ENCODE assay signal across 9 cellular contexts in the genomic region with DNA sequence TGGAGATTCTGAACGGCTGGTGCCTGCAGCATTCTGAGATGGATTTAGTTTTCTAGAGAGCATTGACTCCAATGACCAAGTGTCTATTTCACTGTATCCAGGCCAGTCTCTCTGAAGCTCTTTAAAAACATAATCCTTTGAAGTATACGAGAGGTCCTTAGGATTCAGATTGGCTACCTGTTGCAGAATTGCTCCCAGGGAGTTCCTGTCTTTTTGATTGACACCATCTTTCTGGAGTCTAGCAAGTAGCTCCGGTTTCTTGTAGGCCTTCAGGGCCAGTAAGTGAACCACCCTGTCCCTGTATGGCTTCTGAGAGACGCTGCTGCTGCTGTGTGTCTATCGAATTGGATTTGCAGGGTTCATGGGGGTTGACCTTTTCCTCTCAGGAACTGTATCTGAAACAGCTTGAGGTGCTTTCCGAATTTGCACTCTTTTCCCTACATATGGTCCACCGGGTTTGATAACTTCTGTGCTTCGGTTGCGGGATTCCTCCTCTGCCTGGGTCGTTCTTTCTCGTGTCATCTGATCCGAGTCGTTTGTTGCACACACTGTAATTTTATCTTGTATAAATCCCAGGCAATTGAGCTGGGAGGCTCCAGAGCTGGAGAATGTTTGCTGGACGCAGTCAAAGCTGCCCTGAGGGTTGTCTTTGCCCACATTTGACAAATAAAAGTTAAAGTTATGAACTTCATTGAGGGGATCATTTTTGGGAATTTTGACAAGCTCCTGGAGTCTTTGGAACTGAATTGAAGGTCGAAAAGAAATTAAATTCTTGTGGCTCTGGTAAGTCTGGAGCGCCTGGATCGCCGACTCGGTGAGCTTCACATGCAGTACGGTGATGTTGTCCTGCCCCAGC. TPM values are rescaled to one million over a fixed set of nuclear protein-coding genes. Genes with fewer than 3 reads are reported as not detected.
DNase-seq lines count a peak whose midpoint lies in the region; ATAC-seq, FAIRE-seq and TF ChIP-seq lines count a peak whose summit lies in the region.
"Not testable (repeated sequence)": the region's sequence is repeated elsewhere in the genome, so short reads cannot be mapped to it uniquely, and the experiment has no call there.
"Had no signal": no experiment of that assay in that cellular context is flagged by ENCODE, and none has a peak within 500 bp of the region (broad histone marks: within the 10 kb centered on the region; RNA-seq: fewer than 3 reads in every experiment).

No MANE protein-coding gene starts in this region.

- H3K27me3 ChIP-seq in astrocyte (ENCODE audit: insufficient read depth, low read length) = peaks cover 41% of the 10 kb centered on the region
- H3K27me3 ChIP-seq in iPS DF 6.9 (ENCODE audit: control insufficient read depth, insufficient read depth, low read length) = peaks cover 33% of the 10 kb centered on the region
- peaks cover 67% of the 10 kb centered on the region for H3K27me3 ChIP-seq in skeletal muscle satellite cell (ENCODE audit: control insufficient read depth, insufficient read depth, low read length)
- not testable (repeated sequence) for H3K27me3 ChIP-seq in aorta (ENCODE audit: control insufficient read depth in 1 of 2, insufficient read depth in 2 of 2, low read length in 1 of 2)

- H2AFZ ChIP-seq in astrocyte (ENCODE audit: low read depth, low read length) = peak overlapping the region; percentile 38

- WGBS in iPS DF 6.9 (ENCODE audit: insufficient coverage, insufficient read length) = no CpG with 5 or more reads among the region's 20 CpGs
- 51 to 56% methylated on average over 20 of the region's 20 CpGs for WGBS in aorta, 2 donors

- H3K27ac ChIP-seq in astrocyte (ENCODE audit: low read depth, low read length); iPS DF 6.9 (ENCODE audit: low read length); aorta (ENCODE audit: low read depth in 1 of 2, low read length in 2 of 2): not testable (repeated sequence)

- not testable (repeated sequence) for DNase-seq in GM12891 (ENCODE audit: insufficient read length, low spot score); astrocyte (ENCODE audit: low read depth); epithelial cell of proximal tubule (ENCODE audit: low read depth); iPS DF 6.9 (ENCODE audit: low read depth, low spot score); aorta
- DNase-seq in NCI-H510A treated with DMSO at 0.1 percent for 48 hours (lab: John Stamatoyannopoulos, UW) = peak; percentile 18

- H3K9ac ChIP-seq in astrocyte (ENCODE audit: low read length); skeletal muscle satellite cell (ENCODE audit: low read depth, low read length): not testable (repeated sequence)

- H4K20me1 ChIP-seq in astrocyte (ENCODE audit: insufficient read depth, low read length) = not testable (repeated sequence)

- H3K4me1 ChIP-seq in astrocyte (ENCODE audit: insufficient read depth, low read length); iPS DF 6.9 (ENCODE audit: control insufficient read depth, insufficient read depth, low read length); aorta (ENCODE audit: control insufficient read depth in 1 of 2, insufficient read depth in 2 of 2, low read length in 2 of 2): not testable (repeated sequence)
- H3K4me1 ChIP-seq in skeletal muscle satellite cell (ENCODE audit: control insufficient read depth, insufficient read depth, low read length) = peaks cover 12% of the 10 kb centered on the region

- H3K36me3 ChIP-seq in astrocyte (ENCODE audit: insufficient read depth, low read length); iPS DF 6.9 (ENCODE audit: control insufficient read depth, insufficient read depth, low read length); skeletal muscle satellite cell (ENCODE audit: insufficient read depth, low read length); aorta (ENCODE audit: control insufficient read depth in 1 of 2, insufficient read depth in 2 of 2, low read length in 1 of 2): not testable (repeated sequence)

- FAIRE-seq in GM12891 (lab: Jason Lieb, UNC) = peak; percentile 66
- peak; percentile 23 for FAIRE-seq in astrocyte (lab: Jason Lieb, UNC)

- not testable (repeated sequence) for H3K9me3 ChIP-seq in astrocyte (ENCODE audit: insufficient read depth, low read depth, low read length); iPS DF 6.9 (ENCODE audit: control insufficient read depth, insufficient read depth, low read length); skeletal muscle satellite cell (replicated peaks; ENCODE audit: low read length); aorta (ENCODE audit: control insufficient read depth, low read length)

- intact Hi-C loops in aorta (cut with DNase I) = not testable (repeated sequence)

- peak overlapping the region; percentile 73 for H3K4me3 Mint-ChIP-seq in astrocyte (ENCODE audit: unreplicated experiment)
- H3K4me3 Mint-ChIP-seq in nephron = peak overlapping the region; percentile 72 to 75 (median 74)

- H3K27ac Mint-ChIP-seq in astrocyte (ENCODE audit: unreplicated experiment); nephron: not testable (repeated sequence)

- TF ChIP-seq CTCF in astrocyte (IDR thresholded peaks at IDR 0.05; ENCODE audit: insufficient read depth, low read depth, low read length); epithelial cell of proximal tubule (conservative IDR thresholded peaks at IDR 0.05; ENCODE audit: low read depth, low read length); nephron (IDR thresholded peaks at IDR 0.05; ENCODE audit: unreplicated experiment in 3 of 3): not testable (repeated sequence)

- H3K79me2 ChIP-seq in astrocyte (ENCODE audit: insufficient read depth, low read length) = not testable (repeated sequence)

- not testable (repeated sequence) for TF ChIP-seq POLR2A in GM12891 (IDR thresholded peaks at IDR 0.05; ENCODE audit: low read depth, low read length)

- not testable (repeated sequence) for H3K36me3 Mint-ChIP-seq in astrocyte (ENCODE audit: low read depth, unreplicated experiment); nephron (ENCODE audit: low read depth)

- not testable (repeated sequence) for H3K9me3 Mint-ChIP-seq in astrocyte (ENCODE audit: unreplicated experiment); nephron

- H3K4me2 ChIP-seq in astrocyte (ENCODE audit: low read length) (peak overlapping the region; percentile 81), skeletal muscle satellite cell (ENCODE audit: low read length) (peak overlapping the region; percentile 93)

- ATAC-seq in aorta (ENCODE audit: low FRiP score) = not testable (repeated sequence)

- H3K27me3 Mint-ChIP-seq in astrocyte (ENCODE audit: low read depth, unreplicated experiment) = peaks cover 56% of the 10 kb centered on the region
- peaks cover 35% of the 10 kb centered on the region for H3K27me3 Mint-ChIP-seq in nephron (ENCODE audit: low read depth)

- H3K4me3 ChIP-seq in astrocyte (ENCODE audit: insufficient read depth, low read depth, low read length) = peak overlapping the region; percentile 47
- peak overlapping the region; percentile 52 for H3K4me3 ChIP-seq in epithelial cell of proximal tubule (ENCODE audit: low read depth, low read length)
- H3K4me3 ChIP-seq in iPS DF 6.9 (ENCODE audit: low read length) = peak overlapping the region; percentile 66; the same call in 1 of the 2 replicates
- peak overlapping the region; percentile 70 for H3K4me3 ChIP-seq in skeletal muscle satellite cell (ENCODE audit: low read length)
- peak overlapping the region; percentile 7 to 43 for H3K4me3 ChIP-seq in aorta (ENCODE audit: low read length in 2 of 2)

- not testable (repeated sequence) for H3K4me1 Mint-ChIP-seq in astrocyte (ENCODE audit: low read depth, unreplicated experiment)
- peaks cover 20% of the 10 kb centered on the region for H3K4me1 Mint-ChIP-seq in nephron

RNA-seq across cellular contexts. Expression of a gene that starts 3.6 kb away (rescaled TPM):
- 1.8 TPM for polyA plus RNA-seq in GM12891 (2012; ENCODE audit: low read depth, missing spikeins)
- total RNA-seq in astrocyte = 0.18 TPM in 1 of 2 replicates, not detected in the other
- total RNA-seq in epithelial cell of proximal tubule = 0.72 and 3.0 TPM in 2 replicates
- total RNA-seq in skeletal muscle satellite cell (2012; rRNA removed) = 0.22 and 1.0 TPM in 2 replicates
- 1 to 10 TPM; 2.0 to 3.3 TPM for total RNA-seq in aorta
- under 1 TPM; 0.59 to 0.63 TPM for polyA plus RNA-seq in aorta
- total RNA-seq: activated CD8-positive, alpha-beta memory T cell treated with anti-CD3 and anti-CD28 coated beads for 36 hours had no signal
